ENCODE assay signal across 11 cellular contexts in genomic region chr5:39461007-39461682, GRCh38. TPM values are rescaled to one million over a fixed set of nuclear protein-coding genes. Genes with fewer than 3 reads are reported as not detected.
DNase-seq lines count a peak whose midpoint lies in the region; ATAC-seq and TF ChIP-seq lines count a peak whose summit lies in the region.
"Had no signal": no experiment of that assay in that cellular context is flagged by ENCODE, and none has a peak within 500 bp of the region (broad histone marks: within the 10 kb centered on the region; RNA-seq: fewer than 3 reads in every experiment).

No MANE protein-coding gene starts in this region.

- H3K4me3 Mint-ChIP-seq in T-helper 17 cell, result no peak overlapping the region

- 71 to 77% methylated on average over 5 of the region's 5 CpGs for whole genome bisulfite sequencing in transverse colon (ENCODE audit: low coverage in 1 of 2), 2 donors

- no peaks in the 10 kb centered on the region for H3K4me1 ChIP-seq in right atrium auricular region
- H3K4me1 ChIP-seq in transverse colon, result peaks cover 0 to 13% (median under 1%) of the 10 kb centered on the region in 4 donors
- H3K4me1 ChIP-seq in ascending aorta, result no peaks in the 10 kb centered on the region
- H3K4me1 ChIP-seq: colonic mucosa, uterus had no signal

- intact Hi-C loops in Right ventricle myocardium superior (cut with DNase I) (no loop called here), transverse colon (cut with DNase I; ENCODE audit: low total_unique reads) (no loop called here), ascending aorta (cut with DNase I) (no loop called here)

- TF ChIP-seq CTCF in right atrium auricular region (IDR thresholded peaks at IDR 0.05) (no peak), transverse colon (IDR thresholded peaks at IDR 0.05) (no peak), ascending aorta (IDR thresholded peaks at IDR 0.05) (no peak)

- H3K27me3 ChIP-seq in right atrium auricular region (no peaks in the 10 kb centered on the region), transverse colon (no peaks in the 10 kb centered on the region), ascending aorta (no peaks in the 10 kb centered on the region)
- H3K27me3 ChIP-seq: colonic mucosa, uterus had no signal

- H3K36me3 Mint-ChIP-seq in T-helper 17 cell (ENCODE audit: low read depth), result peaks cover 6% of the 10 kb centered on the region

- in situ Hi-C loops in transverse colon (cut with MboI; ENCODE audit: low pct_ligation_motif_present in 1 of 4, low pct_unique_long_range_greater_than_20kb in 1 of 4, low sequenced_read_pairs in 3 of 4), result no loop called here

- no peak overlapping the region for H3K27ac Mint-ChIP-seq in T-helper 17 cell

- ATAC-seq in Right ventricle myocardium superior (ENCODE audit: poor library complexity) (peak; percentile 79), HG03135 (IDR thresholded peaks at IDR 0.05; ENCODE audit: unreplicated experiment) (peak; percentile 98), T-helper 17 cell (peak; percentile 28)

- TF ChIP-seq POLR2A in transverse colon (IDR thresholded peaks at IDR 0.05), result no peak

- TF ChIP-seq EP300 in transverse colon (IDR thresholded peaks at IDR 0.05; ENCODE audit: low read depth), result no peak

- no peaks in the 10 kb centered on the region for H3K36me3 ChIP-seq in right atrium auricular region
- H3K36me3 ChIP-seq in transverse colon, result no peaks in the 10 kb centered on the region
- no peaks in the 10 kb centered on the region for H3K36me3 ChIP-seq in ascending aorta
- H3K36me3 ChIP-seq: colonic mucosa, uterus had no signal

- no peak overlapping the region for H3K4me3 ChIP-seq in right atrium auricular region
- no peak overlapping the region for H3K4me3 ChIP-seq in transverse colon
- no peak overlapping the region for H3K4me3 ChIP-seq in ascending aorta
- H3K4me3 ChIP-seq: colonic mucosa, uterus had no signal

- H3K27me3 Mint-ChIP-seq in T-helper 17 cell, result peaks cover 73% of the 10 kb centered on the region

- H3K27ac ChIP-seq in right atrium auricular region (no peak overlapping the region), transverse colon (no peak overlapping the region), ascending aorta (no peak overlapping the region)
- H3K27ac ChIP-seq: colonic mucosa, uterus had no signal

- H3K4me1 Mint-ChIP-seq in T-helper 17 cell, result peaks cover 4% of the 10 kb centered on the region

- peak; percentile 50 for DNase-seq in Right ventricle myocardium superior
- DNase-seq in right atrium auricular region (ENCODE audit: low spot score), result no peak
- DNase-seq in T-helper 17 cell, result no peak
- DNase-seq in transverse colon, result peak; percentile 33
- DNase-seq in ascending aorta (ENCODE audit: low spot score in 2 of 2), result no peak
- DNase-seq in activated CD4-positive, alpha-beta T cell treated with anti-CD3 and anti-CD28 coated beads for 1 hour, result no peak
- no peak for DNase-seq in hepatic stellate cell (ENCODE audit: low spot score)
- DNase-seq: ACHN, colonic mucosa, uterus had no signal

- H3K9me3 ChIP-seq in right atrium auricular region (no peaks in the 10 kb centered on the region), T-helper 17 cell (ENCODE audit: control insufficient read depth, low read length, poor library complexity, severe bottlenecking) (no peaks in the 10 kb centered on the region), transverse colon (no peaks in the 10 kb centered on the region), ascending aorta (no peaks in the 10 kb centered on the region)
- H3K9me3 ChIP-seq: colonic mucosa, uterus had no signal

RNA-seq across cellular contexts. Expression of gene DAB2, which starts 36.4 kb away (rescaled TPM):
- total RNA-seq in Right ventricle myocardium superior, result 29.9 TPM
- 10 to 100 TPM; 17.5 to 29.2 TPM for total RNA-seq in right atrium auricular region
- total RNA-seq in T-helper 17 cell, result 10 to 100 TPM in 1 of 2 donors, 1 to 10 TPM in 1; 1.9 to 37.2 TPM
- total RNA-seq in transverse colon, result 100 to 1,000 TPM in 1 of 4 donors, 10 to 100 TPM in 3; 34.4 to 143 (median 53.1) TPM
- total RNA-seq in ascending aorta, result 33.6 TPM

Comparison
In these comparisons a context has a peak if more than half of its experiments do, and no peak if none do; other contexts are left out.
1. DNase-seq: peak in Right ventricle myocardium superior (single experiment) and transverse colon (single experiment); none in right atrium auricular region (single experiment), T-helper 17 cell (0 of 3), ascending aorta (0 of 2), activated CD4-positive, alpha-beta T cell treated with anti-CD3 and anti-CD28 coated beads for 1 hour (single experiment) and hepatic stellate cell (single experiment).
2. ATAC-seq: peak in every context shown above with its lines; median percentile 98 in HG03135; 79 in Right ventricle myocardium superior; 28 in T-helper 17 cell.